ENCODE assay signal across 8 cellular contexts in genomic region chr16:31874354-31875111, GRCh38. TPM values are rescaled to one million over a fixed set of nuclear protein-coding genes. Genes with fewer than 3 reads are reported as not detected.
DNase-seq lines count a peak whose midpoint lies in the region; ATAC-seq, FAIRE-seq and TF ChIP-seq lines count a peak whose summit lies in the region.

No MANE protein-coding gene starts in this region.

- H3K27me3 Mint-ChIP-seq in stimulated activated memory B cell treated with anti-CD40 and anti-IgM and Interleukin-4, amounts not matched to agents 10 μg/mL and 1 μg/mL and 100 μg/mL, for 72 hours, result no peaks in the 10 kb centered on the region

- H3K36me3 Mint-ChIP-seq in stimulated activated memory B cell treated with anti-CD40 and anti-IgM and Interleukin-4, amounts not matched to agents 10 μg/mL and 1 μg/mL and 100 μg/mL, for 72 hours, result peaks cover 40% of the 10 kb centered on the region

- ATAC-seq in HG03025 (IDR thresholded peaks at IDR 0.05; ENCODE audit: low FRiP score, unreplicated experiment), result peak; percentile 26
- ATAC-seq in stimulated activated memory B cell treated with anti-CD40 and anti-IgM and Interleukin-4, amounts not matched to agents 10 μg/mL and 1 μg/mL and 100 μg/mL, for 72 hours, result peak; percentile 79

- H3K27me3 ChIP-seq in ascending aorta, result no peaks in the 10 kb centered on the region

- peaks cover 0 to 5% of the 10 kb centered on the region in 2 donors for H3K36me3 ChIP-seq in ascending aorta

- peaks cover 86% of the 10 kb centered on the region for H3K4me1 Mint-ChIP-seq in stimulated activated memory B cell treated with anti-CD40 and anti-IgM and Interleukin-4, amounts not matched to agents 10 μg/mL and 1 μg/mL and 100 μg/mL, for 72 hours

- peak overlapping the region; percentile 99 for H3K27ac Mint-ChIP-seq in stimulated activated memory B cell treated with anti-CD40 and anti-IgM and Interleukin-4, amounts not matched to agents 10 μg/mL and 1 μg/mL and 100 μg/mL, for 72 hours

- FAIRE-seq in GM12892 (lab: Jason Lieb, UNC), result peak; percentile 88

- TF ChIP-seq POLR2A in GM12892 (IDR thresholded peaks at IDR 0.05; ENCODE audit: low read depth, low read length), result no peak

- no peaks in the 10 kb centered on the region for H3K9me3 Mint-ChIP-seq in stimulated activated memory B cell treated with anti-CD40 and anti-IgM and Interleukin-4, amounts not matched to agents 10 μg/mL and 1 μg/mL and 100 μg/mL, for 72 hours

- H3K9me3 ChIP-seq in ascending aorta (no peaks in the 10 kb centered on the region), iPS-18c (ENCODE audit: control insufficient read depth, insufficient read depth, low read length) (no peaks in the 10 kb centered on the region)

- H3K4me3 ChIP-seq in AG10803 (ENCODE audit: low read length) (peak overlapping the region; percentile 95), ascending aorta (peak overlapping the region; percentile 75 to 87), iPS-18c (ENCODE audit: insufficient read depth, low read depth, low read length) (peak overlapping the region; percentile 97)

- H3K4me1 ChIP-seq in ascending aorta, result peaks cover 3 to 14% of the 10 kb centered on the region in 2 donors

- peak overlapping the region; percentile 88 to 92 for H3K27ac ChIP-seq in ascending aorta

- no peak for TF ChIP-seq CTCF in AG10803 (conservative IDR thresholded peaks at IDR 0.05; ENCODE audit: low read length)
- no peak for TF ChIP-seq CTCF in ascending aorta (IDR thresholded peaks at IDR 0.05)

- H3K4me3 Mint-ChIP-seq in stimulated activated memory B cell treated with anti-CD40 and anti-IgM and Interleukin-4, amounts not matched to agents 10 μg/mL and 1 μg/mL and 100 μg/mL, for 72 hours, result peak overlapping the region; percentile 96

- intact Hi-C loops in ascending aorta (cut with DNase I), result loop anchor here (5.0 to 10.0 kb wide), 5 partner anchors 370 to 877 kb away; partner anchors contain the start of genes ARMC5 and RUSF1

- DNase-seq in AG10803 (ENCODE audit: low read depth) (peak; percentile 56), GM12892 (ENCODE audit: insufficient read length) (no peak), NOMO-1 treated with DMSO at 0.1 percent for 48 hours (lab: John Stamatoyannopoulos, UW; ENCODE audit: unreplicated experiment) (peak; percentile 81), ascending aorta (ENCODE audit: low spot score in 2 of 2) (no peak), COR-L47 (lab: John Stamatoyannopoulos, UW) (no peak)

RNA-seq across cellular contexts. Expression of gene ZNF267, which starts 0.9 kb away (rescaled TPM):
- polyA plus RNA-seq in GM12892 (2012; ENCODE audit: missing spikeins), result 36.4 TPM
- 3.8 TPM for total RNA-seq in ascending aorta

Comparison
In these comparisons a context has a peak if more than half of its experiments do, and no peak if none do; other contexts are left out.
1. DNase-seq: peak in AG10803 (single experiment) and NOMO-1 treated with DMSO at 0.1 percent for 48 hours (single experiment); none in GM12892 (single experiment), ascending aorta (0 of 2) and COR-L47 (single experiment).
2. Peak in every context shown above with its lines, with median percentiles within 50 percentile points of each other: H3K4me3 ChIP-seq.